Comparison of ENCODE assay signal across 9 cellular contexts in the genomic region with DNA sequence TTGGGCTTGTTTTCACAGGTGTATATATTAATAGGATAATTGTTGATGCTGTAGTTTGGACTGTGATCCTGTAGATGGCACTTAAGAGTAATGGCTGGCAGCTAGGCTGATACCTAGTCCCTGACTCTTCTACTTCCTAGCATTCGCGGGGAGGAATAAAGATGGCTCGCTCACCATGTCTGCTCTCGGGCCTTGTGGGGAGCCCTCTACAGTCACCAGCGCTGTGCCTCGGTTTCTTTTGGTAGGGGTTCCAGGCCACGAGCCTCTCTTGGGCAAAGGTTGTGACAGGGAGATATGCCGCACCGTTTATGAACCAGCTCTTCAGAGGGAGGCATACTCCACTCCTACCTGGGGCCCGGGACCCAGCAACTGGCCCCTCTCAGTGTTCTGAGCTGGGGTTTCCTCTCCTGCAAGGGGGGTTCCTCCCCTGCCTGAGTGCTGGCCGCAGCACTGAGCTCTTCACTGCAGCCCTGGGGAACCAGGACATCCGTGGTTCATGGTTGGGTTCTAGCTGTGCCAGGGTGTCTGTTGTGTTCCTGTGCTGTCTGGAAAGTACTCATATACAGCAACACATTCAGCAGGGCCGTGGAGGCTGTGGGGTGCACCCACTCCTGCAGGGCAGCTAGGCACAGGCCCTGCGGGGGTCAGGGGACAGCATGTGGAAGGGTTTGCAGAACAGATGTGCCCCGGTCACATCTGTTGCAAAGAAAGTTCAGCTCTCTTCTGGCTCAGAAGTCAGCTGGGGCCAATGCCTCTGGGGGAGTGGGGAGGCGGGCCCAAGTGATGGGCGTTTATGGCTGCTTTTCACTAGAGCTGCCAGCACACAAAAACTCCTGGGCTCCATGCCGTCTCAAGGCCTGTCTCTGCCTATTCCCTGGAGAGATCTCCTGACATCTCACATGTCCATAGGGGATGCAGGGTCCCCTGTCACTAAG.
DNase-seq lines count a peak whose midpoint lies in the region; ATAC-seq and TF ChIP-seq lines count a peak whose summit lies in the region.
"Had no signal": no experiment of that assay in that cellular context is flagged by ENCODE, and none has a peak within 500 bp of the region (broad histone marks: within the 10 kb centered on the region; RNA-seq: fewer than 3 reads in every experiment).

No MANE protein-coding gene starts in this region.

- H3K9me3 ChIP-seq in Panc1 (ENCODE audit: control insufficient read depth, insufficient read depth, low read depth, low read length) (no peaks in the 10 kb centered on the region), lower lobe of right lung (no peaks in the 10 kb centered on the region)

- H3K4me3 ChIP-seq in Panc1 (ENCODE audit: low read depth in 2 of 2, low read length in 2 of 2) (no peak overlapping the region), lower lobe of right lung (no peak overlapping the region)

- intact Hi-C loops in Panc1 (cut with micrococcal nuclease; ENCODE audit: unreplicated experiment): no loop called here
- intact Hi-C loops in lower lobe of right lung (cut with DNase I): no loop called here

- in situ Hi-C loops in Panc1 (cut with HindIII; ENCODE audit: low pct_unique_long_range_greater_than_20kb, low sequenced_read_pairs): no loop called here

- H3K27me3 ChIP-seq in Panc1 (ENCODE audit: control insufficient read depth, insufficient read depth, low read length): no peaks in the 10 kb centered on the region
- H3K27me3 ChIP-seq in lower lobe of right lung (ENCODE audit: low read depth): no peaks in the 10 kb centered on the region

- CTCF ChIA-PET in Panc1 (lab: Charles Lee): no interaction called here

- BruUV-seq in Panc1 (replicated peaks; lab: Mats Ljungman, UMichigan): no TSS peak

- TF ChIP-seq CTCF in Panc1 (IDR thresholded peaks at IDR 0.05): peak; percentile 63
- TF ChIP-seq CTCF in lower lobe of right lung (IDR thresholded peaks at IDR 0.05): no peak

- H3K36me3 ChIP-seq in Panc1 (ENCODE audit: control insufficient read depth, insufficient read depth, low read length) (no peaks in the 10 kb centered on the region), lower lobe of right lung (no peaks in the 10 kb centered on the region)

- H3K4me1 ChIP-seq in Panc1 (ENCODE audit: control insufficient read depth, insufficient read depth, low read length): no peaks in the 10 kb centered on the region
- H3K4me1 ChIP-seq in lower lobe of right lung: no peaks in the 10 kb centered on the region

- H3K27ac ChIP-seq in Panc1 (ENCODE audit: low read length) (no peak overlapping the region), lower lobe of right lung (no peak overlapping the region)

- peak; percentile 63 for ATAC-seq in HG02885 (IDR thresholded peaks at IDR 0.05; ENCODE audit: poor library complexity, unreplicated experiment)
- peak; percentile 60; the same call in 1 of the 2 replicates for ATAC-seq in Panc1
- peak; percentile 14 to 38 for ATAC-seq in lower lobe of right lung

- POLR2A ChIA-PET in Panc1 (lab: Charles Lee): no interaction called here

- peak; percentile 9 for DNase-seq in NCI-H1105 treated with DMSO at 0.1 percent for 48 hours (lab: John Stamatoyannopoulos, UW)
- DNase-seq in NCI-H1105 (lab: John Stamatoyannopoulos, UW): no peak
- no peak for DNase-seq in Panc1 (ENCODE audit: low read depth, low spot score)
- no peak for DNase-seq in lower lobe of right lung
- no peak for DNase-seq in activated T-cell treated with anti-CD3 and anti-CD28 coated beads, Interleukin-2, amount 50 U/mL, for 1 hour
- DNase-seq in NCI-H1048 (lab: John Stamatoyannopoulos, UW): no peak
- DNase-seq in T-helper 1 cell: no peak
- DNase-seq: activated B cell treated with CpG ODN at 0.5 μM for 24 hours had no signal
